7 cellular contexts compared by ENCODE assay signal in genomic region chr6:149545754-149546471, GRCh38.
A peak's percentile ranks its signal among the peaks of the same experiment; 100 is the strongest.
DNase-seq lines count a peak whose midpoint lies in the region; ATAC-seq and TF ChIP-seq lines count a peak whose summit lies in the region.

PPIL4 (minus strand) TSS chr6:149546043; CDS start chr6:149546005, 38 bp downstream.

- TF ChIP-seq POLR2A in GM18505 (IDR thresholded peaks at IDR 0.05; ENCODE audit: borderline replicate concordance, extremely low read depth, insufficient read depth, insufficient read length), result peak; percentile 89

- ATAC-seq in GM18505 (IDR thresholded peaks at IDR 0.05; ENCODE audit: unreplicated experiment) (peak; percentile 94), HG02970 (IDR thresholded peaks at IDR 0.05; ENCODE audit: low FRiP score, unreplicated experiment) (peak; percentile 93)

- in situ Hi-C loops in astrocyte of the cerebellum (cut with HindIII; ENCODE audit: low sequenced_read_pairs), result no loop called here

- peak within 1 kb of the TSS; percentile 100 for H3K4me3 ChIP-seq in astrocyte of the cerebellum (ENCODE audit: low read depth, low read length)

- DNase-seq in NCI-H187 treated with DMSO at 0.1 percent for 48 hours (lab: John Stamatoyannopoulos, UW), result peak; percentile 23
- peak; percentile 92 for DNase-seq in T-helper 22 cell (ENCODE audit: low read depth)
- peak; percentile 86 for DNase-seq in astrocyte of the cerebellum (ENCODE audit: low read depth)
- DNase-seq in hepatic stellate cell (ENCODE audit: low spot score), result peak; percentile 90
- DNase-seq in retina, result peak; percentile 99

- peak; percentile 83 for TF ChIP-seq CTCF in astrocyte of the cerebellum (IDR thresholded peaks at IDR 0.05; ENCODE audit: low read depth, low read length, missing control alignments)

Comparison
In these comparisons a context has a peak if more than half of its experiments do, and no peak if none do; other contexts are left out.
1. Peak in every context shown above with its lines: DNase-seq, ATAC-seq and H3K4me3 ChIP-seq.
2. DNase-seq: peak in every context shown above with its lines; median percentile 99 in retina; 92 in T-helper 22 cell; 90 in hepatic stellate cell; 86 in astrocyte of the cerebellum; 23 in NCI-H187 treated with DMSO at 0.1 percent for 48 hours.